In genomic region chr6:43442935-43443334, GRCh38 we compare ENCODE assay signal across 18 cellular contexts. TPM values are rescaled to one million over a fixed set of nuclear protein-coding genes. Genes with fewer than 3 reads are reported as not detected.
DNase-seq lines count a peak whose midpoint lies in the region; ATAC-seq, FAIRE-seq and TF ChIP-seq lines count a peak whose summit lies in the region.
"Had no signal": no experiment of that assay in that cellular context is flagged by ENCODE, and none has a peak within 500 bp of the region (broad histone marks: within the 10 kb centered on the region; RNA-seq: fewer than 3 reads in every experiment).

No MANE protein-coding gene starts in this region.

- peaks cover 43% of the 10 kb centered on the region for H3K4me1 ChIP-seq in BLaER1
- no peaks in the 10 kb centered on the region for H3K4me1 ChIP-seq in GM23338 (ENCODE audit: insufficient read depth)
- H3K4me1 ChIP-seq in neuronal stem cell (ENCODE audit: control insufficient read depth in 2 of 2, insufficient read depth in 1 of 2, low read depth in 1 of 2, low read length in 2 of 2), result no peaks in the 10 kb centered on the region

- H3K27me3 ChIP-seq in BLaER1 (no peaks in the 10 kb centered on the region), GM23338 (ENCODE audit: insufficient read depth) (no peaks in the 10 kb centered on the region), neuronal stem cell (ENCODE audit: control insufficient read depth in 3 of 3, insufficient read depth in 3 of 3, low read depth in 1 of 3, low read length in 3 of 3) (no peaks in the 10 kb centered on the region)

- H3K14ac ChIP-seq in neuronal stem cell (ENCODE audit: low read length), result no peak overlapping the region

- no peak overlapping the region for H4K8ac ChIP-seq in neuronal stem cell (ENCODE audit: low read depth, low read length)

- H3F3A ChIP-seq in GM23338 (replicated peaks; ENCODE audit: low read depth), result no peaks in the 10 kb centered on the region

- H2AK5ac ChIP-seq in neuronal stem cell (ENCODE audit: low read depth, low read length), result no peak overlapping the region

- no peaks in the 10 kb centered on the region for H3K9me3 ChIP-seq in BLaER1
- H3K9me3 ChIP-seq in neuronal stem cell (replicated peaks in 1 of 2; ENCODE audit: control insufficient read depth in 2 of 2, insufficient read depth in 1 of 2, low read depth in 1 of 2, low read length in 2 of 2), result no peaks in the 10 kb centered on the region

- H3K4me3 Mint-ChIP-seq in GM23338, result no peak overlapping the region
- H3K4me3 Mint-ChIP-seq in activated T-helper 17 cell treated with anti-CD3 and anti-CD28 coated beads, Interleukin-2, amount 50 U/mL, for 72 hours, result no peak overlapping the region
- H3K4me3 Mint-ChIP-seq: B cell; CD4-positive, alpha-beta memory T cell had no signal

- TF ChIP-seq CTCF in GM23338 (conservative IDR thresholded peaks at IDR 0.05; ENCODE audit: low read depth in 2 of 2), result 0 out of 4 replicates have a peak, but pooled peaks of 1 of the 2 experiments have one; percentile 2

- H2AFZ ChIP-seq in GM23338, result no peak overlapping the region
- no peak overlapping the region for H2AFZ ChIP-seq in neuronal stem cell (ENCODE audit: low read length)

- no peak overlapping the region for H2BK120ac ChIP-seq in neuronal stem cell (ENCODE audit: low read depth, low read length)

- H3K9me2 ChIP-seq in GM23338 (ENCODE audit: insufficient read depth), result no peaks in the 10 kb centered on the region

- H3K79me1 ChIP-seq in neuronal stem cell (ENCODE audit: low read depth, low read length), result no peaks in the 10 kb centered on the region

- no peak overlapping the region for H3K18ac ChIP-seq in neuronal stem cell (ENCODE audit: low read length)

- FAIRE-seq in HTR-8/SVneo (lab: Jason Lieb, UNC), result no peak
- FAIRE-seq: G401.6, GM12891, H54 had no signal

- H3K4ac ChIP-seq in neuronal stem cell (ENCODE audit: low read length), result no peak overlapping the region

- H4K20me1 ChIP-seq in BLaER1 (no peaks in the 10 kb centered on the region), GM23338 (replicated peaks; ENCODE audit: insufficient read depth) (no peaks in the 10 kb centered on the region; the same call in 1 of the 2 replicates)

- peaks cover 13% of the 10 kb centered on the region; the same call in 2 of the 3 replicates for H3K36me3 Mint-ChIP-seq in GM23338 (ENCODE audit: low read depth)
- H3K36me3 Mint-ChIP-seq in activated T-helper 17 cell treated with anti-CD3 and anti-CD28 coated beads, Interleukin-2, amount 50 U/mL, for 72 hours (ENCODE audit: low read depth), result peaks cover 61% of the 10 kb centered on the region

- no peak overlapping the region for H3K27ac ChIP-seq in BLaER1
- H3K27ac ChIP-seq in GM23338 (ENCODE audit: low read depth), result no peak overlapping the region
- no peak overlapping the region for H3K27ac ChIP-seq in neuronal stem cell (replicated peaks; ENCODE audit: low read length)
- H3K27ac ChIP-seq: C4-2B, KMS-11 had no signal

- H3K23ac ChIP-seq in neuronal stem cell (ENCODE audit: low read depth, low read length, poor library complexity), result peak overlapping the region; percentile 94

- H2BK5ac ChIP-seq in neuronal stem cell (ENCODE audit: low read length), result no peak overlapping the region

- H3K4me2 ChIP-seq in BLaER1 (no peak overlapping the region), GM23338 (no peak overlapping the region), neuronal stem cell (ENCODE audit: insufficient read depth, low read length, poor library complexity, severe bottlenecking) (no peak overlapping the region)
- H3K4me2 ChIP-seq: KMS-11 had no signal

- H3K27me3 Mint-ChIP-seq in GM23338 (ENCODE audit: insufficient read depth, low read depth, poor library complexity), result peaks cover 5% of the 10 kb centered on the region
- H3K27me3 Mint-ChIP-seq in activated T-helper 17 cell treated with anti-CD3 and anti-CD28 coated beads, Interleukin-2, amount 50 U/mL, for 72 hours, result no peaks in the 10 kb centered on the region
- H3K27me3 Mint-ChIP-seq: B cell; CD4-positive, alpha-beta memory T cell had no signal

- no peak overlapping the region for H2BK15ac ChIP-seq in neuronal stem cell (ENCODE audit: low read length)

- H3K27ac Mint-ChIP-seq in GM23338, result 0 out of 2 replicates have a peak overlapping the region, but pooled peaks have one; percentile 40
- peak overlapping the region; percentile 41 for H3K27ac Mint-ChIP-seq in activated T-helper 17 cell treated with anti-CD3 and anti-CD28 coated beads, Interleukin-2, amount 50 U/mL, for 72 hours
- H3K27ac Mint-ChIP-seq: B cell had no signal

- H3K79me2 ChIP-seq in GM23338 (replicated peaks; ENCODE audit: insufficient read depth), result no peaks in the 10 kb centered on the region

- peaks cover 63% of the 10 kb centered on the region for H3K36me3 ChIP-seq in BLaER1
- H3K36me3 ChIP-seq in GM23338 (ENCODE audit: insufficient read depth), result no peaks in the 10 kb centered on the region
- peaks cover 23 to 46% of the 10 kb centered on the region in 2 donors for H3K36me3 ChIP-seq in neuronal stem cell (replicated peaks in 1 of 2; ENCODE audit: control insufficient read depth in 2 of 2, insufficient read depth in 2 of 2, low read length in 2 of 2)

- no peak for DNase-seq in GM23338 (ENCODE audit: low spot score)
- no peak for DNase-seq in neuronal stem cell (ENCODE audit: low spot score)
- DNase-seq in HTR-8/SVneo (ENCODE audit: insufficient read length, low spot score), result no peak
- no peak for DNase-seq in GOT3 (lab: John Stamatoyannopoulos, UW)
- DNase-seq: ACHN; CD4-positive, alpha-beta memory T cell; DMS153; DMS79 treated with DMSO at 0.1 percent for 48 hours; EL had no signal

- no CpG with 5 or more reads among the region's 14 CpGs for WGBS in neuronal stem cell (ENCODE audit: extremely low coverage in 2 of 2, insufficient read length in 2 of 2, insufficient replicate concordance in 1 of 2), 2 donors

- H2BK12ac ChIP-seq in neuronal stem cell (ENCODE audit: low read length), result no peak overlapping the region

- no peak for ATAC-seq in GM23338
- ATAC-seq in activated T-helper 17 cell treated with anti-CD3 and anti-CD28 coated beads, Interleukin-2, amount 50 U/mL, for 72 hours (replicated peaks), result no peak
- ATAC-seq in GM21576 (IDR thresholded peaks at IDR 0.05; ENCODE audit: unreplicated experiment), result no peak

- H3K9ac ChIP-seq in BLaER1, result peak overlapping the region; percentile 37; the same call in 1 of the 2 replicates
- no peak overlapping the region for H3K9ac ChIP-seq in neuronal stem cell (ENCODE audit: low read depth, low read length, poor library complexity)
- H3K9ac ChIP-seq: KMS-11 had no signal

- H3K4me1 Mint-ChIP-seq in GM23338, result no peaks in the 10 kb centered on the region
- no peaks in the 10 kb centered on the region for H3K4me1 Mint-ChIP-seq in activated T-helper 17 cell treated with anti-CD3 and anti-CD28 coated beads, Interleukin-2, amount 50 U/mL, for 72 hours
- H3K4me1 Mint-ChIP-seq: B cell; CD4-positive, alpha-beta memory T cell had no signal

- no peak overlapping the region for H3K4me3 ChIP-seq in BLaER1
- H3K4me3 ChIP-seq in GM23338, result no peak overlapping the region
- H3K4me3 ChIP-seq in neuronal stem cell (ENCODE audit: low read length in 2 of 2), result no peak overlapping the region

- no peaks in the 10 kb centered on the region for H3K9me3 Mint-ChIP-seq in GM23338
- no peaks in the 10 kb centered on the region for H3K9me3 Mint-ChIP-seq in activated T-helper 17 cell treated with anti-CD3 and anti-CD28 coated beads, Interleukin-2, amount 50 U/mL, for 72 hours
- H3K9me3 Mint-ChIP-seq: CD4-positive, alpha-beta memory T cell had no signal

- H4K91ac ChIP-seq in neuronal stem cell (ENCODE audit: low read depth, low read length, poor library complexity), result no peak overlapping the region

TF ChIP-seq in GM23338, 12 proteins besides CTCF, POLR2A, EP300 and RAD21:
- no peak for TF ChIP-seq JUNB (IDR thresholded peaks at IDR 0.05; ENCODE audit: unreplicated experiment)
- no peak for TF ChIP-seq POLR2AphosphoS5 (IDR thresholded peaks at IDR 0.05; ENCODE audit: low read depth)
TF ChIP-seq in GM23338: peak in this region for 0.

RNA-seq across cellular contexts. Expression of gene DLK2, which starts 12.4 kb away (rescaled TPM):
- 0.16 and 0.21 TPM in 2 replicates for total RNA-seq in GM23338 (2014; rRNA removed; shearing (Covaris generic))
- polyA plus RNA-seq in GM23338 (2016; fragmentation: Nextera tagmentation; extraction: Ambion mirVana), result 0.47 and 0.57 TPM in 2 replicates
- 1 to 10 TPM; 1.3 to 2.8 TPM for total RNA-seq in activated T-helper 17 cell treated with anti-CD3 and anti-CD28 coated beads, Interleukin-2, amount 50 U/mL, for 72 hours
- 1.5 TPM for polyA plus RNA-seq in neuronal stem cell (2013, experiment 1 of 2)
- 1.8 TPM for polyA plus RNA-seq in neuronal stem cell (2013, experiment 2 of 2)
- total RNA-seq: B cell had no signal

RNA-seq across cellular contexts. Expression of gene ABCC10, which starts 15.6 kb away (rescaled TPM):
- total RNA-seq in GM23338 (2014; rRNA removed; shearing (Covaris generic)), result 16.7 and 16.9 TPM in 2 replicates
- 17.5 and 18.9 TPM in 2 replicates for polyA plus RNA-seq in GM23338 (2016; fragmentation: Nextera tagmentation; extraction: Ambion mirVana)
- 10 to 100 TPM; 41.2 to 47.9 TPM for total RNA-seq in activated T-helper 17 cell treated with anti-CD3 and anti-CD28 coated beads, Interleukin-2, amount 50 U/mL, for 72 hours
- 10.1 TPM for polyA plus RNA-seq in neuronal stem cell (2013, experiment 1 of 2)
- 10.6 TPM for polyA plus RNA-seq in neuronal stem cell (2013, experiment 2 of 2)

RNA-seq across cellular contexts. Expression of gene TJAP1, which starts 34.4 kb away (rescaled TPM):
- 33.3 and 34.3 TPM in 2 replicates for total RNA-seq in GM23338 (2014; rRNA removed; shearing (Covaris generic))
- 16.9 and 17.6 TPM in 2 replicates for polyA plus RNA-seq in GM23338 (2016; fragmentation: Nextera tagmentation; extraction: Ambion mirVana)
- 10 to 100 TPM; 37.8 to 38.4 TPM for total RNA-seq in activated T-helper 17 cell treated with anti-CD3 and anti-CD28 coated beads, Interleukin-2, amount 50 U/mL, for 72 hours
- polyA plus RNA-seq in neuronal stem cell (2013, experiment 1 of 2), result 30.3 TPM
- 28.9 TPM for polyA plus RNA-seq in neuronal stem cell (2013, experiment 2 of 2)
